ENCODE assay signal across 1 cellular context in the genomic region with DNA sequence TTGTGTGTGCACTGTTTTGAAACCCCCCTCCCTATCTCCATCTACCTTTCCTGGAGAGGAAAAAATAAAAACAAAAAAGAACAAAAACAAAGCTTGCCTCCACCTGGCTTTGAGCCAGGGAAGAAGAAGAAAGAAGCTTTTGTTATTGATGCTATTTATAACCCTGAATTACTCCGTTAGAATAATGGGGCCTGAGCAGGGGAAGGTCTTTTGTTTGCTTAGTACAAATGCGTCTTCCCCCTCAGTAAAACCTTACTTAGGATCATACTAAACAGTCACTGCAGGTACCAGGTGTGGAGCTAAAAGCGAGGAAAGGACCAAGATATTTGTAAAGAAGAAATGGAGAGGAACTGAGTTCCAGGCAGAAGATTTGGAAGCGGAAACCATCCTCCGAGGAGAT.
TF ChIP-seq lines count a peak whose summit lies in the region.

No MANE protein-coding gene starts in this region.

TF ChIP-seq in H1, 55 proteins besides CTCF, POLR2A, EP300 and RAD21 (continued from another document):
- TF ChIP-seq, protein P1, sequence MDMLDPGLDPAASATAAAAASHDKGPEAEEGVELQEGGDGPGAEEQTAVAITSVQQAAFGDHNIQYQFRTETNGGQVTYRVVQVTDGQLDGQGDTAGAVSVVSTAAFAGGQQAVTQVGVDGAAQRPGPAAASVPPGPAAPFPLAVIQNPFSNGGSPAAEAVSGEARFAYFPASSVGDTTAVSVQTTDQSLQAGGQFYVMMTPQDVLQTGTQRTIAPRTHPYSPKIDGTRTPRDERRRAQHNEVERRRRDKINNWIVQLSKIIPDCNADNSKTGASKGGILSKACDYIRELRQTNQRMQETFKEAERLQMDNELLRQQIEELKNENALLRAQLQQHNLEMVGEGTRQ (IDR thresholded peaks at IDR 0.05; ENCODE audit: low read length): no peak
- no peak for TF ChIP-seq EGR1 (IDR thresholded peaks at IDR 0.05; ENCODE audit: borderline replicate concordance, low read depth, low read length)
- no peak for TF ChIP-seq CBX5 (IDR thresholded peaks at IDR 0.05; ENCODE audit: low read depth, low read length)
- no peak for TF ChIP-seq SIX5 (IDR thresholded peaks at IDR 0.05; ENCODE audit: low read depth, low read length)
- no peak for TF ChIP-seq MAX (IDR thresholded peaks at IDR 0.05)
- TF ChIP-seq CHD2 (IDR thresholded peaks at IDR 0.05; ENCODE audit: low read length): no peak
- TF ChIP-seq TEAD4 (IDR thresholded peaks at IDR 0.05; ENCODE audit: low read depth, low read length): no peak
- no peak for TF ChIP-seq SIN3A (conservative IDR thresholded peaks at IDR 0.05 in 1 of 2, IDR thresholded peaks at IDR 0.05 in 1 of 2; ENCODE audit: low read depth in 1 of 2, low read length in 2 of 2)
- no peak for TF ChIP-seq RFX5 (IDR thresholded peaks at IDR 0.05; ENCODE audit: borderline replicate concordance, low read depth, low read length)
- TF ChIP-seq POLR2AphosphoS5 (IDR thresholded peaks at IDR 0.05; ENCODE audit: low read depth, low read length): no peak
- TF ChIP-seq ZNF274 (IDR thresholded peaks at IDR 0.05; ENCODE audit: borderline replicate concordance, extremely low read depth, low read length): no peak
- no peak for TF ChIP-seq JUND (IDR thresholded peaks at IDR 0.05; ENCODE audit: low read length)
- 0 out of 2 replicates have a peak, but pooled peaks have one; percentile 20 for TF ChIP-seq TCF12 (IDR thresholded peaks at IDR 0.05; ENCODE audit: low read depth, low read length)
- TF ChIP-seq BACH1 (IDR thresholded peaks at IDR 0.05; ENCODE audit: low read length): no peak
- TF ChIP-seq GABPA (IDR thresholded peaks at IDR 0.05; ENCODE audit: borderline replicate concordance, insufficient read depth, low read length): no peak
- no peak for TF ChIP-seq HDAC2 (IDR thresholded peaks at IDR 0.05; ENCODE audit: borderline replicate concordance in 1 of 2, low read depth in 2 of 2, low read length in 2 of 2)
- TF ChIP-seq, protein P2, sequence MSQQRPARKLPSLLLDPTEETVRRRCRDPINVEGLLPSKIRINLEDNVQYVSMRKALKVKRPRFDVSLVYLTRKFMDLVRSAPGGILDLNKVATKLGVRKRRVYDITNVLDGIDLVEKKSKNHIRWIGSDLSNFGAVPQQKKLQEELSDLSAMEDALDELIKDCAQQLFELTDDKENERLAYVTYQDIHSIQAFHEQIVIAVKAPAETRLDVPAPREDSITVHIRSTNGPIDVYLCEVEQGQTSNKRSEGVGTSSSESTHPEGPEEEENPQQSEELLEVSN (IDR thresholded peaks at IDR 0.05): no peak
- TF ChIP-seq TAF7 (optimal IDR thresholded peaks at IDR 0.05; ENCODE audit: borderline replicate concordance, low read depth, low read length): no peak
- no peak for TF ChIP-seq SAP30 (IDR thresholded peaks at IDR 0.05; ENCODE audit: insufficient read depth, insufficient replicate concordance, low read length)
- TF ChIP-seq CEBPB (IDR thresholded peaks at IDR 0.05; ENCODE audit: low read depth, low read length): no peak
- TF ChIP-seq KDM5A (IDR thresholded peaks at IDR 0.05; ENCODE audit: low read length): no peak
- peak; percentile 66 for TF ChIP-seq ASH2L (IDR thresholded peaks at IDR 0.05; ENCODE audit: low read length)
